In genomic region chrX:56728321-56728720, GRCh38 we compare ENCODE assay signal across 8 cellular contexts. TPM values are rescaled to one million over a fixed set of nuclear protein-coding genes. Genes with fewer than 3 reads are reported as not detected.
DNase-seq lines count a peak whose midpoint lies in the region; ATAC-seq, FAIRE-seq and TF ChIP-seq lines count a peak whose summit lies in the region.

No MANE protein-coding gene starts in this region.

- in situ Hi-C loops in gastrocnemius medialis (cut with MboI; ENCODE audit: low sequenced_read_pairs in 4 of 4) = loop anchor here in 3 of 4 donors (25.0 kb wide), 3 partner anchors 166 to 1016 kb away; partner anchors contain the start of genes KLF8 (in 1 of the 3), RRAGB (in 1 of the 3) and UBQLN2 (in 1 of the 3)

- intact Hi-C loops in gastrocnemius medialis (cut with DNase I; ENCODE audit: low total_unique reads) (no loop called here), testis (cut with DNase I; ENCODE audit: low total_unique reads) (no loop called here)

- H3K4me3 ChIP-seq in gastrocnemius medialis = peak overlapping the region; percentile 57 to 67 (median 62)
- no peak overlapping the region for H3K4me3 ChIP-seq in testis

- TF ChIP-seq POLR2A in gastrocnemius medialis (IDR thresholded peaks at IDR 0.05) (no peak), testis (IDR thresholded peaks at IDR 0.05) (no peak)

- TF ChIP-seq CTCF in gastrocnemius medialis (IDR thresholded peaks at IDR 0.05 in 4 of 5, conservative IDR thresholded peaks at IDR 0.05 in 1 of 5) (no peak), testis (IDR thresholded peaks at IDR 0.05) (no peak)

- ATAC-seq in gastrocnemius medialis (no peak), GM21367 (IDR thresholded peaks at IDR 0.05; ENCODE audit: unreplicated experiment) (no peak), HG03095 (IDR thresholded peaks at IDR 0.05; ENCODE audit: unreplicated experiment) (no peak)

- H3K27ac ChIP-seq in gastrocnemius medialis (no peak overlapping the region), testis (no peak overlapping the region)

- H3K9me3 ChIP-seq in gastrocnemius medialis = no peaks in the 10 kb centered on the region
- H3K9me3 ChIP-seq in testis = no peaks in the 10 kb centered on the region

- H3K27me3 ChIP-seq in gastrocnemius medialis (no peaks in the 10 kb centered on the region), testis (no peaks in the 10 kb centered on the region)

- DNase-seq in SHP77 treated with DMSO at 0.1 percent for 48 hours (lab: John Stamatoyannopoulos, UW) = peak; percentile 36
- no peak for DNase-seq in SHP77 (lab: John Stamatoyannopoulos, UW)
- peak; percentile 19 for DNase-seq in NCI-H446 treated with DMSO at 0.1 percent for 48 hours (lab: John Stamatoyannopoulos, UW)
- DNase-seq in gastrocnemius medialis = no peak
- no peak for DNase-seq in testis

- WGBS in testis, 2 donors = 9 to 14% methylated on average over 2 of the region's 2 CpGs

- FAIRE-seq in colon (lab: Jason Lieb, UNC) = peak; percentile 57

- no peaks in the 10 kb centered on the region for H3K4me1 ChIP-seq in gastrocnemius medialis
- no peaks in the 10 kb centered on the region for H3K4me1 ChIP-seq in testis

- H3K36me3 ChIP-seq in gastrocnemius medialis (no peaks in the 10 kb centered on the region), testis (ENCODE audit: low read depth, missing control alignments) (no peaks in the 10 kb centered on the region)

RNA-seq across cellular contexts. Expression of gene NBDY, which starts 0.7 kb away (rescaled TPM):
- total RNA-seq in gastrocnemius medialis (1 to 10 TPM; 3.7 to 9.8 (median 5.9) TPM), testis (10 to 100 TPM; 30.9 to 33.1 TPM)
- 26.1 TPM for polyA plus RNA-seq in testis (ENCODE audit: insufficient read depth, low read depth, low replicate concordance)

Comparison
In these comparisons a context has a peak if more than half of its experiments do, and no peak if none do; other contexts are left out.
1. DNase-seq: peak in SHP77 treated with DMSO at 0.1 percent for 48 hours (single experiment) and NCI-H446 treated with DMSO at 0.1 percent for 48 hours (single experiment); none in SHP77 (0 of 2), gastrocnemius medialis (0 of 2) and testis (single experiment).
2. H3K4me3 ChIP-seq: peak in gastrocnemius medialis (4 of 4); none in testis (0 of 2).